Comparison of ENCODE assay signal across 11 cellular contexts in genomic region chr1:163796394-163796821, GRCh38.
DNase-seq lines count a peak whose midpoint lies in the region; ATAC-seq lines count a peak whose summit lies in the region.
"Had no signal": no experiment of that assay in that cellular context is flagged by ENCODE, and none has a peak within 500 bp of the region (broad histone marks: within the 10 kb centered on the region; RNA-seq: fewer than 3 reads in every experiment).

No MANE protein-coding gene starts in this region.

- H3K4ac ChIP-seq in mesendoderm (ENCODE audit: low read depth, low read length): no peak overlapping the region

- H3K36me3 Mint-ChIP-seq in activated CD8-positive, alpha-beta T cell treated with anti-CD3 and anti-CD28 coated beads, Interleukin-2, amount 10 ng/mL, durations not matched to agents 7 days and 5 days (ENCODE audit: low read depth): no peaks in the 10 kb centered on the region
- H3K36me3 Mint-ChIP-seq: activated naive CD8-positive, alpha-beta T cell had no signal

- H4K8ac ChIP-seq in mesendoderm (ENCODE audit: low read depth, low read length): no peak overlapping the region

- H3K27ac ChIP-seq in mesendoderm (ENCODE audit: low read depth, low read length): no peak overlapping the region

- no peak overlapping the region for H2BK120ac ChIP-seq in mesendoderm (ENCODE audit: low read depth, low read length)

- H3K27ac Mint-ChIP-seq in activated CD8-positive, alpha-beta T cell treated with anti-CD3 and anti-CD28 coated beads, Interleukin-2, amount 10 ng/mL, durations not matched to agents 7 days and 5 days: no peak overlapping the region
- H3K27ac Mint-ChIP-seq: activated naive CD8-positive, alpha-beta T cell had no signal

- H3K56ac ChIP-seq in mesendoderm (ENCODE audit: low read length): no peak overlapping the region

- H2AK5ac ChIP-seq in mesendoderm (ENCODE audit: low read length): no peak overlapping the region

- no peaks in the 10 kb centered on the region for H3K4me1 Mint-ChIP-seq in activated CD8-positive, alpha-beta T cell treated with anti-CD3 and anti-CD28 coated beads, Interleukin-2, amount 10 ng/mL, durations not matched to agents 7 days and 5 days (ENCODE audit: low read depth)

- H3K9me3 Mint-ChIP-seq in activated CD8-positive, alpha-beta T cell treated with anti-CD3 and anti-CD28 coated beads, Interleukin-2, amount 10 ng/mL, durations not matched to agents 7 days and 5 days (ENCODE audit: insufficient read depth): peaks cover 5% of the 10 kb centered on the region

- no peak overlapping the region for H3K18ac ChIP-seq in mesendoderm (ENCODE audit: low read length)

- no CpG with 5 or more reads among the region's 2 CpGs for WGBS in mesendoderm (ENCODE audit: extremely low coverage, insufficient coverage, low lambda C conversion rate)

- no peaks in the 10 kb centered on the region for H3K79me1 ChIP-seq in mesendoderm (ENCODE audit: low read length)

- H2BK5ac ChIP-seq in mesendoderm (ENCODE audit: low read length): no peak overlapping the region

- H3K23ac ChIP-seq in mesendoderm (ENCODE audit: low read length): no peak overlapping the region

- H3K4me2 ChIP-seq in mesendoderm (ENCODE audit: low read length): no peak overlapping the region

- peak overlapping the region; percentile 92 for H2BK15ac ChIP-seq in mesendoderm (replicated peaks; ENCODE audit: low read depth)

- no peak overlapping the region for H3K9ac ChIP-seq in mesendoderm (ENCODE audit: low read length)

- H3K79me2 ChIP-seq in mesendoderm (ENCODE audit: control insufficient read depth, insufficient read depth, low read length): no peaks in the 10 kb centered on the region

- DNase-seq in DMS53 treated with DMSO at 0.1 percent for 48 hours (lab: John Stamatoyannopoulos, UW; ENCODE audit: unreplicated experiment) (peak; percentile 91), NCI-H146 (lab: John Stamatoyannopoulos, UW) (peak; percentile 66), astrocyte of the hippocampus (ENCODE audit: low read depth, low spot score) (peak; percentile 50), mesendoderm (peak; percentile 42), NCI-H1092 treated with DMSO at 0.1 percent for 48 hours (lab: John Stamatoyannopoulos, UW) (no peak)
- no peak for DNase-seq in activated CD8-positive, alpha-beta T cell treated with anti-CD3 and anti-CD28 coated beads, Interleukin-2, amount 10 ng/mL, durations not matched to agents 7 days and 5 days
- no peak for DNase-seq in central memory CD4-positive, alpha-beta T cell
- DNase-seq in stimulated activated naive CD4-positive, alpha-beta T cell treated with Interleukin-2 at 50 U/mL for 16 hours (lab: John Stamatoyannopoulos, UW): no peak
- DNase-seq: NCI-H524 had no signal

- no peaks in the 10 kb centered on the region for H3K4me1 ChIP-seq in mesendoderm (ENCODE audit: control insufficient read depth, low read depth, low read length)

- CTCF ChIA-PET in activated CD8-positive, alpha-beta T cell treated with anti-CD3 and anti-CD28 coated beads, Interleukin-2, amount 10 ng/mL, durations not matched to agents 7 days and 5 days (lab: Charles Lee): no interaction called here

- no peak overlapping the region for H3K4me3 Mint-ChIP-seq in activated CD8-positive, alpha-beta T cell treated with anti-CD3 and anti-CD28 coated beads, Interleukin-2, amount 10 ng/mL, durations not matched to agents 7 days and 5 days
- H3K4me3 Mint-ChIP-seq: activated naive CD8-positive, alpha-beta T cell had no signal

- ATAC-seq in activated CD8-positive, alpha-beta T cell treated with anti-CD3 and anti-CD28 coated beads, Interleukin-2, amount 10 ng/mL, durations not matched to agents 7 days and 5 days: no peak
- ATAC-seq: sciatic nerve had no signal

- H3K4me3 ChIP-seq in mesendoderm (ENCODE audit: low read length): no peak overlapping the region

- POLR2A ChIA-PET in activated CD8-positive, alpha-beta T cell treated with anti-CD3 and anti-CD28 coated beads, Interleukin-2, amount 10 ng/mL, durations not matched to agents 7 days and 5 days (lab: Charles Lee): no interaction called here

- no peak overlapping the region for H4K5ac ChIP-seq in mesendoderm (ENCODE audit: low read length)

- H3K36me3 ChIP-seq in mesendoderm (ENCODE audit: control insufficient read depth, insufficient read depth, low read length): no peaks in the 10 kb centered on the region

- H3K27me3 Mint-ChIP-seq in activated CD8-positive, alpha-beta T cell treated with anti-CD3 and anti-CD28 coated beads, Interleukin-2, amount 10 ng/mL, durations not matched to agents 7 days and 5 days (ENCODE audit: low read depth): no peaks in the 10 kb centered on the region
- H3K27me3 Mint-ChIP-seq: activated naive CD8-positive, alpha-beta T cell had no signal

- no peaks in the 10 kb centered on the region for H3K27me3 ChIP-seq in mesendoderm (ENCODE audit: insufficient read depth, low read length, poor library complexity)

Comparison
In these comparisons a context has a peak if more than half of its experiments do, and no peak if none do; other contexts are left out.
1. DNase-seq: peak in DMS53 treated with DMSO at 0.1 percent for 48 hours (single experiment), NCI-H146 (single experiment), astrocyte of the hippocampus (single experiment) and mesendoderm (single experiment); none in NCI-H1092 treated with DMSO at 0.1 percent for 48 hours (single experiment), activated CD8-positive, alpha-beta T cell treated with anti-CD3 and anti-CD28 coated beads, Interleukin-2, amount 10 ng/mL, durations not matched to agents 7 days and 5 days (single experiment), central memory CD4-positive, alpha-beta T cell (single experiment) and stimulated activated naive CD4-positive, alpha-beta T cell treated with Interleukin-2 at 50 U/mL for 16 hours (single experiment).